In the genomic region with DNA sequence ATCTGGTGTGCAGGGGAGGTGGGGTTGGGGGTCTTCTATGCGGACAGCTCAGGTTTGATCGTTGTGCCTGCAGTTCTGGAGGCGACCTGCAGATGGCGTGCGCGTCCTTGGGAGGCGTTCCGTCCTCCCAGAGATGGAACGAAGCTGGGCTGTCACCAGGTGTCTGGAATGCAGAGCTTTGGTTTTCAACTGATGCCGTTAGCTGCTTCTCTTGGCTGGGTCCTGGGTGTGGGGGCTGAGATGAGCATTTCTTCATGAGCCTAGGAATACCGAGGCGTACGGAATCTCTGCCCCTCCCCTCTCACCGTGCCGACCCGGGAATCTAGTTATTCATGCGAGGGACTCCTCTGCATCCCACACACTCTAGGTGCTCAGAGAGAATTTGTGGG, we compare ENCODE assay signal across 8 cellular contexts.
DNase-seq lines count a peak whose midpoint lies in the region; ATAC-seq, FAIRE-seq and TF ChIP-seq lines count a peak whose summit lies in the region.

No MANE protein-coding gene starts in this region.

- dilution Hi-C loops in keratinocyte (cut with MboI; ENCODE audit: extremely low pct_ligation_motif_present, low sequenced_read_pairs), result loop anchor here (25.0 kb wide), 1 partner anchor 386 kb away; the partner anchor contains the start of gene FXYD2

- no peaks in the 10 kb centered on the region for H3K36me3 ChIP-seq in bronchial epithelial cell (ENCODE audit: control insufficient read depth, insufficient read depth, low read length)
- H3K36me3 ChIP-seq in keratinocyte (ENCODE audit: control insufficient read depth in 2 of 2, extremely low read depth in 1 of 2, insufficient read depth in 2 of 2, low read length in 2 of 2), result no peaks in the 10 kb centered on the region

- H3K4me3 ChIP-seq in bronchial epithelial cell (ENCODE audit: low read depth, low read length), result no peak overlapping the region
- H3K4me3 ChIP-seq in keratinocyte (ENCODE audit: control insufficient read depth in 2 of 3, extremely low read depth in 1 of 3, insufficient read depth in 2 of 3, low read depth in 1 of 3, low read length in 3 of 3), result no peak overlapping the region

- no peak overlapping the region for H2AFZ ChIP-seq in keratinocyte (ENCODE audit: control insufficient read depth, low read length)

- H3K9me3 Mint-ChIP-seq in activated B cell treated with CpG ODN at 0.5 μM for 24 hours, result no peaks in the 10 kb centered on the region

- no peaks in the 10 kb centered on the region for H3K79me2 ChIP-seq in keratinocyte (ENCODE audit: control insufficient read depth, insufficient read depth, low read length)

- ATAC-seq in activated B cell treated with CpG ODN at 0.5 μM for 24 hours (ENCODE audit: low read depth) (peak; percentile 62), GM18909 (IDR thresholded peaks at IDR 0.05; ENCODE audit: poor library complexity, unreplicated experiment) (no peak)

- H3K27ac ChIP-seq in keratinocyte (ENCODE audit: control insufficient read depth, insufficient read depth, low read length), result no peak overlapping the region

- H3K4me2 ChIP-seq in keratinocyte (ENCODE audit: control insufficient read depth, extremely low read depth, insufficient read depth, low read depth, low read length), result no peak overlapping the region

- DNase-seq in DMS153 treated with DMSO at 0.1 percent for 48 hours (lab: John Stamatoyannopoulos, UW; ENCODE audit: unreplicated experiment) (peak; percentile 33), DMS153 (lab: John Stamatoyannopoulos, UW) (no peak), NCI-H1417 treated with DMSO at 0.1 percent for 48 hours (lab: John Stamatoyannopoulos, UW) (peak; percentile 22), activated B cell treated with CpG ODN at 0.5 μM for 24 hours (peak; percentile 52), bronchial epithelial cell (ENCODE audit: low read depth) (peak; percentile 20), keratinocyte (ENCODE audit: low read depth, low spot score) (no peak)
- peak; percentile 48 to 77 (median 55) for DNase-seq in stimulated activated CD4-positive, alpha-beta T cell treated with anti-CD3 and anti-CD28 coated beads, Interleukin-1b, Interleukin-23, amount 100 ng/mL, for 24 hours (ENCODE audit: low read depth in 4 of 4, low spot score in 1 of 4)

- H3K27me3 Mint-ChIP-seq in activated B cell treated with CpG ODN at 0.5 μM for 24 hours, result peaks cover 7% of the 10 kb centered on the region

- intact Hi-C loops in activated B cell treated with CpG ODN at 0.5 μM for 24 hours (cut with micrococcal nuclease), result loop anchor here (1.0 to 5.0 kb wide), 3 partner anchors 521 to 746 kb away; no protein-coding TSS in a partner anchor

- H3K4me1 Mint-ChIP-seq in activated B cell treated with CpG ODN at 0.5 μM for 24 hours, result peaks cover 7% of the 10 kb centered on the region

- no peaks in the 10 kb centered on the region for H3K9me1 ChIP-seq in keratinocyte (ENCODE audit: control insufficient read depth, extremely low read depth, insufficient read depth, low read length)

- TF ChIP-seq CTCF in activated B cell treated with CpG ODN at 0.5 μM for 24 hours (IDR thresholded peaks at IDR 0.05), result peak; percentile 23
- peak; percentile 97 for TF ChIP-seq CTCF in bronchial epithelial cell (IDR thresholded peaks at IDR 0.05; ENCODE audit: insufficient read depth, low read length, severe bottlenecking)
- TF ChIP-seq CTCF in keratinocyte (optimal IDR thresholded peaks at IDR 0.05 in 1 of 3, IDR thresholded peaks at IDR 0.05 in 1 of 3, conservative IDR thresholded peaks at IDR 0.05 in 1 of 3; ENCODE audit: extremely low read depth in 1 of 3, insufficient read depth in 2 of 3, low read length in 3 of 3), result peak; percentile 93 to 99 (median 97)

- POLR2A ChIA-PET in activated B cell treated with CpG ODN at 0.5 μM for 24 hours (lab: Charles Lee), result interaction anchor here (0.7 kb wide), 2 partner anchors 389 to 391 kb away, joined by 3 to 5 read pairs; no protein-coding TSS in a partner anchor

- no peak overlapping the region for H3K4me3 Mint-ChIP-seq in activated B cell treated with CpG ODN at 0.5 μM for 24 hours

- CTCF ChIA-PET in activated B cell treated with CpG ODN at 0.5 μM for 24 hours (lab: Charles Lee), result interaction anchor here (0.6 to 3.2 kb wide), 17 partner anchors 10 to 745 kb away, joined by 3 to 31 read pairs (median 3); partner anchors contain the start of genes FXYD2 and TMPRSS13

- FAIRE-seq in bronchial epithelial cell (lab: Jason Lieb, UNC) (peak; percentile 32), keratinocyte (lab: Jason Lieb, UNC) (peak; percentile 82)

- H3K9ac ChIP-seq in keratinocyte (ENCODE audit: control insufficient read depth, extremely low read depth, insufficient read depth, low read length), result no peak overlapping the region

- H3K36me3 Mint-ChIP-seq in activated B cell treated with CpG ODN at 0.5 μM for 24 hours (ENCODE audit: low read depth), result no peaks in the 10 kb centered on the region

- H3K27me3 ChIP-seq in bronchial epithelial cell (ENCODE audit: control insufficient read depth, insufficient read depth, low read length) (peaks cover 2% of the 10 kb centered on the region), keratinocyte (ENCODE audit: control insufficient read depth, extremely low read depth, insufficient read depth, low read length) (peaks cover 14% of the 10 kb centered on the region)

- H3K27ac Mint-ChIP-seq in activated B cell treated with CpG ODN at 0.5 μM for 24 hours, result no peak overlapping the region

- no peaks in the 10 kb centered on the region for H4K20me1 ChIP-seq in keratinocyte (ENCODE audit: control insufficient read depth, extremely low read depth, insufficient read depth, low read length)

- H3K9me3 ChIP-seq in keratinocyte (ENCODE audit: control insufficient read depth, low read depth, low read length), result no peaks in the 10 kb centered on the region

- H3K4me1 ChIP-seq in keratinocyte (ENCODE audit: control insufficient read depth, extremely low read depth, insufficient read depth, low read length), result no peaks in the 10 kb centered on the region

Comparison
In these comparisons a context has a peak if more than half of its experiments do, and no peak if none do; other contexts are left out.
1. DNase-seq: peak in DMS153 treated with DMSO at 0.1 percent for 48 hours (single experiment), NCI-H1417 treated with DMSO at 0.1 percent for 48 hours (single experiment), activated B cell treated with CpG ODN at 0.5 μM for 24 hours (single experiment), bronchial epithelial cell (single experiment) and stimulated activated CD4-positive, alpha-beta T cell treated with anti-CD3 and anti-CD28 coated beads, Interleukin-1b, Interleukin-23, amount 100 ng/mL, for 24 hours (4 of 4); none in DMS153 (single experiment) and keratinocyte (single experiment).
2. CTCF ChIP-seq: peak in every context shown above with its lines; median percentile 97 in bronchial epithelial cell; 97 in keratinocyte; 23 in activated B cell treated with CpG ODN at 0.5 μM for 24 hours.